12 cellular contexts compared by ENCODE assay signal in genomic region chr12:79936670-79937069, GRCh38. TPM values are rescaled to one million over a fixed set of nuclear protein-coding genes. Genes with fewer than 3 reads are reported as not detected.
DNase-seq lines count a peak whose midpoint lies in the region; ATAC-seq and TF ChIP-seq lines count a peak whose summit lies in the region.
"Had no signal": no experiment of that assay in that cellular context is flagged by ENCODE, and none has a peak within 500 bp of the region (broad histone marks: within the 10 kb centered on the region; RNA-seq: fewer than 3 reads in every experiment).

No MANE protein-coding gene starts in this region.

- H3K4me1 ChIP-seq in PC-9 (replicated peaks; ENCODE audit: insufficient read depth) = peaks cover 27% of the 10 kb centered on the region
- peaks cover 0 to 41% (median 10%) of the 10 kb centered on the region in 3 donors for H3K4me1 ChIP-seq in esophagus squamous epithelium
- peaks cover 5% of the 10 kb centered on the region for H3K4me1 ChIP-seq in stomach smooth muscle (ENCODE audit: control insufficient read depth, insufficient read depth, low read length)

- H3K27ac ChIP-seq in PC-9 (no peak overlapping the region), esophagus squamous epithelium (peak overlapping the region in 3 of 4 donors; percentile 93 to 97 (median 97)), stomach smooth muscle (ENCODE audit: low read length) (peak overlapping the region; percentile 100)

- H3K4me3 ChIP-seq in PC-9 (no peak overlapping the region; the same call in 1 of the 2 replicates), esophagus squamous epithelium (peak overlapping the region in 3 of 4 donors; percentile 68 to 97 (median 96)), stomach smooth muscle (ENCODE audit: low read length in 2 of 2) (peak overlapping the region; percentile 96 to 97)

- H3K27me3 ChIP-seq in PC-9 (ENCODE audit: insufficient read depth, low read depth) (no peaks in the 10 kb centered on the region), esophagus squamous epithelium (no peaks in the 10 kb centered on the region), stomach smooth muscle (ENCODE audit: control insufficient read depth in 1 of 2, insufficient read depth in 2 of 2, low read length in 2 of 2) (no peaks in the 10 kb centered on the region)

- H3K9me3 ChIP-seq in PC-9 (ENCODE audit: insufficient read depth, low read depth) (no peaks in the 10 kb centered on the region), esophagus squamous epithelium (no peaks in the 10 kb centered on the region), stomach smooth muscle (ENCODE audit: control insufficient read depth in 2 of 2, low read length in 2 of 2) (no peaks in the 10 kb centered on the region)

- H3K36me3 ChIP-seq in PC-9 (ENCODE audit: low read depth) (no peaks in the 10 kb centered on the region), esophagus squamous epithelium (no peaks in the 10 kb centered on the region), stomach smooth muscle (ENCODE audit: control insufficient read depth in 2 of 2, insufficient read depth in 2 of 2, low read length in 2 of 2) (no peaks in the 10 kb centered on the region)

- peak overlapping the region; percentile 98 to 100 for H3K9ac ChIP-seq in stomach smooth muscle (ENCODE audit: low read length in 2 of 2)

- peaks cover 5% of the 10 kb centered on the region for H3K36me3 Mint-ChIP-seq in activated CD4-positive, alpha-beta T cell treated with anti-CD3 and anti-CD28 coated beads, Interleukin-2, amount 10 ng/mL, durations not matched to agents 24 days and 14 days (ENCODE audit: low read depth)
- H3K36me3 Mint-ChIP-seq: IgD-negative memory B cell had no signal

- H3K27me3 Mint-ChIP-seq in activated CD4-positive, alpha-beta T cell treated with anti-CD3 and anti-CD28 coated beads, Interleukin-2, amount 10 ng/mL, durations not matched to agents 24 days and 14 days = no peaks in the 10 kb centered on the region
- H3K27me3 Mint-ChIP-seq: IgD-negative memory B cell had no signal

- POLR2A ChIA-PET in PC-9 (lab: Charles Lee; ENCODE audit: unreplicated experiment) = interaction anchor here (0.6 kb wide), 2 partner anchors 155 to 157 kb away, joined by 3 to 4 read pairs; no protein-coding TSS in a partner anchor

- BruUV-seq in PC-9 (replicated peaks; lab: Mats Ljungman, UMichigan) = no TSS peak

- H3K9me2 ChIP-seq in PC-9 (ENCODE audit: insufficient read depth) = no peaks in the 10 kb centered on the region

- no peak for TF ChIP-seq POLR2A in esophagus squamous epithelium (IDR thresholded peaks at IDR 0.05)

- no peak for ATAC-seq in GM21825 (IDR thresholded peaks at IDR 0.05; ENCODE audit: unreplicated experiment)
- ATAC-seq in HG03159 (IDR thresholded peaks at IDR 0.05; ENCODE audit: unreplicated experiment) = no peak
- ATAC-seq: sciatic nerve had no signal

- no peak for DNase-seq in activated CD4-positive, alpha-beta T cell treated with anti-CD3 and anti-CD28 coated beads, Interleukin-2, amount 10 ng/mL, durations not matched to agents 24 days and 14 days
- no peak for DNase-seq in activated CD4-positive, alpha-beta T cell treated with anti-CD3 and anti-CD28 coated beads, Interleukin-2, amount 50 U/mL, for 4 hours
- DNase-seq in PC-9 (no peak), esophagus squamous epithelium (lab: John Stamatoyannopoulos, UW) (no peak), activated gamma-delta T cell treated with Interleukin-2 at 50 U/mL for 16 hours (no peak)
- DNase-seq: activated CD4-positive, alpha-beta T cell treated with anti-CD3 and anti-CD28 coated beads for 4 hours; amygdala had no signal

- H3K4me2 ChIP-seq in PC-9 = peak overlapping the region; percentile 86

- CTCF ChIA-PET in PC-9 (lab: Charles Lee) = no interaction called here

- 0% methylated on average over 1 of the region's 1 CpG for WGBS in esophagus squamous epithelium, 2 donors

- peaks cover 46% of the 10 kb centered on the region for H3K79me2 ChIP-seq in PC-9 (ENCODE audit: low read depth)

- H3F3A ChIP-seq in PC-9 (ENCODE audit: insufficient read depth, low read depth) = no peaks in the 10 kb centered on the region

- peaks cover 28% of the 10 kb centered on the region for H3K4me1 Mint-ChIP-seq in activated CD4-positive, alpha-beta T cell treated with anti-CD3 and anti-CD28 coated beads, Interleukin-2, amount 10 ng/mL, durations not matched to agents 24 days and 14 days

- no peak overlapping the region for H3K27ac Mint-ChIP-seq in activated CD4-positive, alpha-beta T cell treated with anti-CD3 and anti-CD28 coated beads, Interleukin-2, amount 10 ng/mL, durations not matched to agents 24 days and 14 days

- peaks cover 7% of the 10 kb centered on the region for H4K20me1 ChIP-seq in PC-9 (ENCODE audit: insufficient read depth)

- no peak overlapping the region for H2AFZ ChIP-seq in PC-9

- no peaks in the 10 kb centered on the region for H3K9me3 Mint-ChIP-seq in activated CD4-positive, alpha-beta T cell treated with anti-CD3 and anti-CD28 coated beads, Interleukin-2, amount 10 ng/mL, durations not matched to agents 24 days and 14 days

- TF ChIP-seq CTCF in PC-9 (conservative IDR thresholded peaks at IDR 0.05) = no peak
- no peak for TF ChIP-seq CTCF in esophagus squamous epithelium (IDR thresholded peaks at IDR 0.05)

- intact Hi-C loops in activated CD4-positive, alpha-beta T cell treated with anti-CD3 and anti-CD28 coated beads, Interleukin-2, amount 10 ng/mL, durations not matched to agents 24 days and 14 days (cut with micrococcal nuclease) = loop anchor here (10.0 kb wide), 1 partner anchor 242 kb away; the partner anchor contains the start of gene PAWR
- intact Hi-C loops in PC-9 (cut with micrococcal nuclease; ENCODE audit: unreplicated experiment) = loop anchor here (5.0 kb wide), 1 partner anchor 389 kb away; no protein-coding TSS in a partner anchor
- intact Hi-C loops in esophagus squamous epithelium (cut with DNase I) = no loop called here

- H3K4me3 Mint-ChIP-seq in activated CD4-positive, alpha-beta T cell treated with anti-CD3 and anti-CD28 coated beads, Interleukin-2, amount 10 ng/mL, durations not matched to agents 24 days and 14 days = peak overlapping the region; percentile 89

RNA-seq across cellular contexts. Expression of gene PPP1R12A, which starts 1.8 kb away (rescaled TPM):
- total RNA-seq in activated CD4-positive, alpha-beta T cell treated with anti-CD3 and anti-CD28 coated beads, Interleukin-2, amount 10 ng/mL, durations not matched to agents 24 days and 14 days = 78.9 and 84.8 TPM in 2 replicates
- total RNA-seq in PC-9 (2021) (55.8 and 69.9 TPM in 2 replicates), esophagus squamous epithelium (100 to 1,000 TPM in 1 of 4 donors, 10 to 100 TPM in 3; 25.7 to 165 (median 60.8) TPM)
